In the genomic region with DNA sequence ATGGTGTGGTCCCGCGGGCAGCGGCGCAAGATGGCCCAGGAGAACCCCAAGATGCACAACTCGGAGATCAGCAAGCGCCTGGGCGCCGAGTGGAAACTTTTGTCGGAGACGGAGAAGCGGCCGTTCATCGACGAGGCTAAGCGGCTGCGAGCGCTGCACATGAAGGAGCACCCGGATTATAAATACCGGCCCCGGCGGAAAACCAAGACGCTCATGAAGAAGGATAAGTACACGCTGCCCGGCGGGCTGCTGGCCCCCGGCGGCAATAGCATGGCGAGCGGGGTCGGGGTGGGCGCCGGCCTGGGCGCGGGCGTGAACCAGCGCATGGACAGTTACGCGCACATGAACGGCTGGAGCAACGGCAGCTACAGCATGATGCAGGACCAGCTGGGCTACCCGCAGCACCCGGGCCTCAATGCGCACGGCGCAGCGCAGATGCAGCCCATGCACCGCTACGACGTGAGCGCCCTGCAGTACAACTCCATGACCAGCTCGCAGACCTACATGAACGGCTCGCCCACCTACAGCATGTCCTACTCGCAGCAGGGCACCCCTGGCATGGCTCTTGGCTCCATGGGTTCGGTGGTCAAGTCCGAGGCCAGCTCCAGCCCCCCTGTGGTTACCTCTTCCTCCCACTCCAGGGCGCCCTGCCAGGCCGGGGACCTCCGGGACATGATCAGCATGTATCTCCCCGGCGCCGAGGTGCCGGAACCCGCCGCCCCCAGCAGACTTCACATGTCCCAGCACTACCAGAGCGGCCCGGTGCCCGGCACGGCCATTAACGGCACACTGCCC, we compare ENCODE assay signal across 1 cellular context.
TF ChIP-seq lines count a peak whose summit lies in the region.

No MANE protein-coding gene starts in this region.

TF ChIP-seq in IMR-90, 13 proteins besides CTCF, POLR2A, EP300 and RAD21 (continued from another document):
- TF ChIP-seq ELK1 (IDR thresholded peaks at IDR 0.05; ENCODE audit: borderline replicate concordance, low read depth, low read length): no peak
- no peak for TF ChIP-seq SMC3 (IDR thresholded peaks at IDR 0.05; ENCODE audit: low read depth, low read length)
- no peak for TF ChIP-seq NFE2L2 (IDR thresholded peaks at IDR 0.05; ENCODE audit: low read depth, low read length)
- TF ChIP-seq BHLHE40 (IDR thresholded peaks at IDR 0.05; ENCODE audit: low read depth, low read length): no peak
- TF ChIP-seq MAFK (IDR thresholded peaks at IDR 0.05; ENCODE audit: low read depth, low read length): no peak
- TF ChIP-seq MXI1 (IDR thresholded peaks at IDR 0.05; ENCODE audit: borderline replicate concordance, low read depth, low read length): no peak
